9 cellular contexts compared by ENCODE assay signal in genomic region chrX:10016516-10017132, GRCh38. TPM values are rescaled to one million over a fixed set of nuclear protein-coding genes. Genes with fewer than 3 reads are reported as not detected.
DNase-seq lines count a peak whose midpoint lies in the region; ATAC-seq and TF ChIP-seq lines count a peak whose summit lies in the region.
"Had no signal": no experiment of that assay in that cellular context is flagged by ENCODE, and none has a peak within 500 bp of the region (broad histone marks: within the 10 kb centered on the region; RNA-seq: fewer than 3 reads in every experiment).

No MANE protein-coding gene starts in this region.

- no peaks in the 10 kb centered on the region for H3K36me3 ChIP-seq in heart left ventricle
- no peaks in the 10 kb centered on the region for H3K36me3 ChIP-seq in vagina

- H3K27ac ChIP-seq in heart left ventricle (peak overlapping the region; percentile 78 to 99 (median 92)), vagina (peak overlapping the region; percentile 83)

- H3K4me3 ChIP-seq in heart left ventricle (peak overlapping the region; percentile 26 to 89 (median 64)), mononuclear cell (ENCODE audit: low read length) (peak overlapping the region; percentile 37), vagina (peak overlapping the region; percentile 57 to 58)

- no peak for DNase-seq in heart left ventricle
- DNase-seq in left ventricle myocardium superior = no peak
- no peak for DNase-seq in central memory CD8-positive, alpha-beta T cell (ENCODE audit: low spot score in 2 of 2)
- no peak for DNase-seq in vagina (ENCODE audit: extremely low spot score in 2 of 2)
- DNase-seq in NCI-H1105 treated with DMSO at 0.1 percent for 48 hours (lab: John Stamatoyannopoulos, UW) = no peak
- no peak for DNase-seq in stimulated activated CD4-positive, alpha-beta T cell treated with anti-CD3 and anti-CD28 coated beads, Interleukin-1b, Interleukin-23, amount 100 ng/mL, for 48 hours
- DNase-seq in NCI-H128 (lab: John Stamatoyannopoulos, UW; ENCODE audit: unreplicated experiment) = no peak

- H3K27ac Mint-ChIP-seq in central memory CD8-positive, alpha-beta T cell (ENCODE audit: low read depth) = peak overlapping the region; percentile 18

- intact Hi-C loops in heart left ventricle (cut with DNase I) (loop anchor here in 5 of 10 donors (2.0 to 5.0 kb wide), 4 partner anchors 36 to 101 kb away; no protein-coding TSS in a partner anchor), left ventricle myocardium superior (cut with micrococcal nuclease) (no loop called here), vagina (cut with DNase I) (loop anchor here (5.0 kb wide), 1 partner anchor 101 kb away; no protein-coding TSS in a partner anchor)

- H3K4me1 Mint-ChIP-seq in central memory CD8-positive, alpha-beta T cell = peaks cover 11% of the 10 kb centered on the region

- no peaks in the 10 kb centered on the region for H3K9me3 ChIP-seq in heart left ventricle
- H3K9me3 ChIP-seq in mononuclear cell (ENCODE audit: low read depth, low read length) = no peaks in the 10 kb centered on the region
- no peaks in the 10 kb centered on the region for H3K9me3 ChIP-seq in vagina

- no peak for ATAC-seq in heart left ventricle
- ATAC-seq in left ventricle myocardium superior = no peak
- ATAC-seq in central memory CD8-positive, alpha-beta T cell (replicated peaks; ENCODE audit: extremely low read depth, poor library complexity, severe bottlenecking) = no peak

- H3K27me3 ChIP-seq in heart left ventricle (peaks cover 0 to 30% (median 0%) of the 10 kb centered on the region in 9 donors), mononuclear cell (ENCODE audit: insufficient read depth, low read length) (no peaks in the 10 kb centered on the region), vagina (no peaks in the 10 kb centered on the region)

- H3K9me3 Mint-ChIP-seq in central memory CD8-positive, alpha-beta T cell = no peaks in the 10 kb centered on the region

- WGBS in heart left ventricle, 4 donors = 13 to 42% (median 31%) methylated on average over 11 of the region's 11 CpGs

- H3K27me3 Mint-ChIP-seq in central memory CD8-positive, alpha-beta T cell = no peaks in the 10 kb centered on the region

- H3K4me1 ChIP-seq in heart left ventricle (peaks cover 0 to 41% (median 31%) of the 10 kb centered on the region in 12 donors), mononuclear cell (ENCODE audit: insufficient read depth, low read length) (peaks cover 26% of the 10 kb centered on the region), vagina (peaks cover 22% of the 10 kb centered on the region)

- peaks cover 3% of the 10 kb centered on the region for H3K36me3 Mint-ChIP-seq in central memory CD8-positive, alpha-beta T cell (ENCODE audit: insufficient read depth)

- peak overlapping the region; percentile 70 for H3K4me3 Mint-ChIP-seq in central memory CD8-positive, alpha-beta T cell

- TF ChIP-seq POLR2A in heart left ventricle (IDR thresholded peaks at IDR 0.05) (no peak), vagina (IDR thresholded peaks at IDR 0.05) (no peak)

- TF ChIP-seq CTCF in heart left ventricle (IDR thresholded peaks at IDR 0.05) (no peak), vagina (IDR thresholded peaks at IDR 0.05) (no peak)

RNA-seq across cellular contexts. Expression of gene CLDN34, which starts 49.5 kb away (rescaled TPM):
- total RNA-seq in heart left ventricle = not detected
- polyA plus RNA-seq in heart left ventricle = not detected
- total RNA-seq in left ventricle myocardium superior = not detected
- total RNA-seq in mononuclear cell = not detected
- not detected for total RNA-seq in vagina
- total RNA-seq: Daoy had no signal
